ENCODE assay signal across 1 cellular context in the genomic region with DNA sequence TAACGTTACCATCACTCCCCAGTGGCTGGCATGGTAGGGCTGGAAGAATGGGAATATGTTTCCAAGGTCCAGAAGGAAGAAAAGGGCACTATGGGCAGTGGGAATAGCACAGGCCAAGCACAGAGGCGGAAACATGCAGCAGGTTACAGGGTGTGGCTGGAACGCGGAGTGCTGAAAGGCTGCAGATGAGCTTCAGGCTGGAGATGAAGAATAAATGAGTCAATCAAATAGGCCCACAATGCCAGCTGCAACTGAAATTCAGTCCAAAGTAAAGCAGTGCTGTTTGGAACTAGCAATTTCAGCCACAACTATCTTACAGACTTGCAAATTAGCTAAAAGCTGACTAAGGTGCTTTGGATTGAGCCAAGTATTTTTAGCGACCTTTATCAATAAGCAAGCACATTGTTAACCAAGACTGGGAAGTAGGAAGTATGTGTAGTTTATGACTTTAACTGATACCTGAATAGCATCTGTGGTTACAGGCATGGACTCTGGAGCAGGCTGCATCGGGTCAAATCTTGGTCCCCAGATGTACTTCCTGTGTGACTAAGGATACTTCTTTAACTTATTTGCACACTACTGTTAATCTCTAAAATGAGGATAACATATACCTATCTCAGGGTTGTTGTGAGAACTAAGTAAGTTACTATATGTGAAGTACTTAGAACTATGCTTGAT.
TF ChIP-seq lines count a peak whose summit lies in the region.

No MANE protein-coding gene starts in this region.

TF ChIP-seq in IMR-90, 13 proteins besides CTCF, POLR2A, EP300 and RAD21:
- TF ChIP-seq MAFK (IDR thresholded peaks at IDR 0.05; ENCODE audit: low read depth, low read length) (0 out of 2 replicates have a peak, but pooled peaks have one; percentile 15), RFX5 (IDR thresholded peaks at IDR 0.05; ENCODE audit: low read depth, low read length) (no peak), MAZ (IDR thresholded peaks at IDR 0.05; ENCODE audit: borderline replicate concordance, low read depth, low read length) (no peak)
